Comparison of ENCODE assay signal across 18 cellular contexts in the genomic region with DNA sequence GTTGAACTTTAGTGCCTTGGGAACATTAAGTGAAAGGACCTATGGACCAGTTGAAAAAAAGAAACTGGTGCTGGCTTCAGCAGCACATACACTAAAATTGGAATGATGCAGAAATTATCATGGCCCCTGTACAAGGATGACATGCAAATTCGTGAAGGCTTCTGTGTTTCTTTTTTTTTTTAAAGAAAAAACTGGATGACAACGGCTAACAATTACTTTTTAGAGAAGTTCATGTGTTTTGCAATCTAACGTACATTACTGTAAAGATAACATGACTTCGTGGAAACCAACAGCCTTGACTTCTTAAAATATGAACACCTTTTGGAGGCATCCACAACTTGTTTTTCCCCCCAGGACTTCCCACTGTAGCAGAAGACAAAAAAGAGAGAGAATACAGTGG.
DNase-seq lines count a peak whose midpoint lies in the region; FAIRE-seq and TF ChIP-seq lines count a peak whose summit lies in the region.
"Had no signal": no experiment of that assay in that cellular context is flagged by ENCODE, and none has a peak within 500 bp of the region (broad histone marks: within the 10 kb centered on the region; RNA-seq: fewer than 3 reads in every experiment).

No MANE protein-coding gene starts in this region.

- no peaks in the 10 kb centered on the region for H3K4me1 ChIP-seq in endocrine pancreas (ENCODE audit: control insufficient read depth, insufficient read depth, low read length)
- H3K4me1 ChIP-seq: SJSA1 had no signal

- H3K4me3 ChIP-seq in HL-60 (replicated peaks; ENCODE audit: insufficient read depth, low read length) (no peak overlapping the region), endocrine pancreas (ENCODE audit: control insufficient read depth, insufficient read depth, low read length) (peak overlapping the region; percentile 24)
- H3K4me3 ChIP-seq: PC-9, SJSA1 had no signal

- H3K9ac ChIP-seq in endocrine pancreas (ENCODE audit: control insufficient read depth, insufficient read depth, low read length): no peak overlapping the region

- no peaks in the 10 kb centered on the region for H3K9me3 ChIP-seq in endocrine pancreas (ENCODE audit: control insufficient read depth, low read length)
- H3K9me3 ChIP-seq: SJSA1 had no signal

- DNase-seq in HL-60 (ENCODE audit: low read depth in 1 of 2, low spot score in 1 of 2): peak in 1 of 2 experiments; percentile 46
- peak; percentile 89 for DNase-seq in MV-4-11 (lab: John Stamatoyannopoulos, UW)
- DNase-seq in SIG-M5 (lab: John Stamatoyannopoulos, UW): peak; percentile 59
- no peak for DNase-seq in GM19239 (ENCODE audit: insufficient read length, low spot score)
- no peak for DNase-seq in DMS 273 treated with DMSO at 0.1 percent for 48 hours (lab: John Stamatoyannopoulos, UW)
- DNase-seq in nucleus accumbens (lab: John Stamatoyannopoulos, UW): no peak
- no peak for DNase-seq in NCI-H2227 treated with DMSO at 0.1 percent for 48 hours (lab: John Stamatoyannopoulos, UW)
- DNase-seq: C1 segment of cervical spinal cord, GOT3, NCI-H1092 treated with DMSO at 0.1 percent for 48 hours, NCI-H146, NCI-H2081, NCI-H2171 treated with DMSO at 0.1 percent for 48 hours, NCI-H446 treated with DMSO at 0.1 percent for 48 hours, PC-9 had no signal

- H3K36me3 ChIP-seq in endocrine pancreas (ENCODE audit: control insufficient read depth, insufficient read depth, low read length): no peaks in the 10 kb centered on the region
- H3K36me3 ChIP-seq: SJSA1 had no signal

- H3K27ac ChIP-seq in HL-60 (replicated peaks): peak overlapping the region; percentile 95
- H3K27ac ChIP-seq: PC-9, SJSA1 had no signal

- TF ChIP-seq CTCF in HL-60 (IDR thresholded peaks at IDR 0.05; ENCODE audit: insufficient read depth, low read length): no peak

- no peaks in the 10 kb centered on the region for H3K27me3 ChIP-seq in HL-60 (ENCODE audit: insufficient read depth, poor library complexity, severe bottlenecking)
- H3K27me3 ChIP-seq in endocrine pancreas (ENCODE audit: control insufficient read depth, insufficient read depth, low read length): no peaks in the 10 kb centered on the region
- H3K27me3 ChIP-seq: SJSA1 had no signal

- FAIRE-seq in GM19239 (lab: Jason Lieb, UNC): no peak
- FAIRE-seq: G401.6 had no signal

Comparison
In these comparisons a context has a peak if more than half of its experiments do, and no peak if none do; other contexts are left out.
1. DNase-seq: peak in MV-4-11 (single experiment) and SIG-M5 (single experiment); none in GM19239 (single experiment), DMS 273 treated with DMSO at 0.1 percent for 48 hours (single experiment), nucleus accumbens (0 of 56) and NCI-H2227 treated with DMSO at 0.1 percent for 48 hours (single experiment).